ENCODE assay signal across 2 cellular contexts in the genomic region with DNA sequence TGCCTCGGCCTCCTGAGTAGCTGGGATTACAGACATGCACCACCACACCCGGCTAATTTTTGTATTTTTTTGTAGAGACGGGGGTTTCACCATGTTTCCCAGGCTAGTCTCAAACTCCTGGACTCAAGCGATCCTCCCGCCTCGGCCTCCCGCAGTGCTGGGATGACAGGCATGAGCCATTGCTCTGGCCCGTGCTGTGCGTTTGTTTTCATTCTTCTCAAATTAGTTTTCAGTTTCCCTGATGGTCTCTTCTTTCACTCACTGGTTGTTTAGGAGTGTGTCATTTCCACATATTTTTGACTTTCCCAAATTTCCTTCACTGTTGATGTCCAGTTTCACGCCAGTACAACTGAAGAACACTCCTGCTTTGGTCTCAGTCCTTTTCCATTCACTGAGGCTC.
A peak's percentile ranks its signal among the peaks of the same experiment; 100 is the strongest.
TF ChIP-seq lines count a peak whose summit lies in the region.

No MANE protein-coding gene starts in this region.

TF ChIP-seq in IMR-90, 13 proteins besides CTCF, POLR2A, EP300 and RAD21:
- TF ChIP-seq BHLHE40 (IDR thresholded peaks at IDR 0.05; ENCODE audit: low read depth, low read length) (peak; percentile 42; the same call in 1 of the 2 replicates), SMC3 (IDR thresholded peaks at IDR 0.05; ENCODE audit: low read depth, low read length) (no peak)

TF ChIP-seq in WTC11, 78 proteins besides CTCF, POLR2A, EP300 and RAD21:
- TF ChIP-seq JAZF1 (CRISPR knock-in tag; IDR thresholded peaks at IDR 0.05) (no peak), ZNF416 (CRISPR knock-in tag; IDR thresholded peaks at IDR 0.05) (no peak), ZNF396 (CRISPR knock-in tag; IDR thresholded peaks at IDR 0.05; ENCODE audit: borderline replicate concordance) (no peak), NR2C2 (CRISPR knock-in tag; IDR thresholded peaks at IDR 0.05) (no peak), SOX15 (CRISPR knock-in tag; IDR thresholded peaks at IDR 0.05) (no peak), NR3C1 (CRISPR knock-in tag; conservative IDR thresholded peaks at IDR 0.05; ENCODE audit: low read depth) (no peak), CBFB (CRISPR knock-in tag; IDR thresholded peaks at IDR 0.05; ENCODE audit: low read depth) (no peak), ATF1 (CRISPR knock-in tag; IDR thresholded peaks at IDR 0.05) (no peak)
- TF ChIP-seq, protein P1, sequence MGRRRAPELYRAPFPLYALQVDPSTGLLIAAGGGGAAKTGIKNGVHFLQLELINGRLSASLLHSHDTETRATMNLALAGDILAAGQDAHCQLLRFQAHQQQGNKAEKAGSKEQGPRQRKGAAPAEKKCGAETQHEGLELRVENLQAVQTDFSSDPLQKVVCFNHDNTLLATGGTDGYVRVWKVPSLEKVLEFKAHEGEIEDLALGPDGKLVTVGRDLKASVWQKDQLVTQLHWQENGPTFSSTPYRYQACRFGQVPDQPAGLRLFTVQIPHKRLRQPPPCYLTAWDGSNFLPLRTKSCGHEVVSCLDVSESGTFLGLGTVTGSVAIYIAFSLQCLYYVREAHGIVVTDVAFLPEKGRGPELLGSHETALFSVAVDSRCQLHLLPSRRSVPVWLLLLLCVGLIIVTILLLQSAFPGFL (CRISPR knock-in tag; IDR thresholded peaks at IDR 0.05; ENCODE audit: borderline replicate concordance), result no peak
- TF ChIP-seq, protein P2, sequence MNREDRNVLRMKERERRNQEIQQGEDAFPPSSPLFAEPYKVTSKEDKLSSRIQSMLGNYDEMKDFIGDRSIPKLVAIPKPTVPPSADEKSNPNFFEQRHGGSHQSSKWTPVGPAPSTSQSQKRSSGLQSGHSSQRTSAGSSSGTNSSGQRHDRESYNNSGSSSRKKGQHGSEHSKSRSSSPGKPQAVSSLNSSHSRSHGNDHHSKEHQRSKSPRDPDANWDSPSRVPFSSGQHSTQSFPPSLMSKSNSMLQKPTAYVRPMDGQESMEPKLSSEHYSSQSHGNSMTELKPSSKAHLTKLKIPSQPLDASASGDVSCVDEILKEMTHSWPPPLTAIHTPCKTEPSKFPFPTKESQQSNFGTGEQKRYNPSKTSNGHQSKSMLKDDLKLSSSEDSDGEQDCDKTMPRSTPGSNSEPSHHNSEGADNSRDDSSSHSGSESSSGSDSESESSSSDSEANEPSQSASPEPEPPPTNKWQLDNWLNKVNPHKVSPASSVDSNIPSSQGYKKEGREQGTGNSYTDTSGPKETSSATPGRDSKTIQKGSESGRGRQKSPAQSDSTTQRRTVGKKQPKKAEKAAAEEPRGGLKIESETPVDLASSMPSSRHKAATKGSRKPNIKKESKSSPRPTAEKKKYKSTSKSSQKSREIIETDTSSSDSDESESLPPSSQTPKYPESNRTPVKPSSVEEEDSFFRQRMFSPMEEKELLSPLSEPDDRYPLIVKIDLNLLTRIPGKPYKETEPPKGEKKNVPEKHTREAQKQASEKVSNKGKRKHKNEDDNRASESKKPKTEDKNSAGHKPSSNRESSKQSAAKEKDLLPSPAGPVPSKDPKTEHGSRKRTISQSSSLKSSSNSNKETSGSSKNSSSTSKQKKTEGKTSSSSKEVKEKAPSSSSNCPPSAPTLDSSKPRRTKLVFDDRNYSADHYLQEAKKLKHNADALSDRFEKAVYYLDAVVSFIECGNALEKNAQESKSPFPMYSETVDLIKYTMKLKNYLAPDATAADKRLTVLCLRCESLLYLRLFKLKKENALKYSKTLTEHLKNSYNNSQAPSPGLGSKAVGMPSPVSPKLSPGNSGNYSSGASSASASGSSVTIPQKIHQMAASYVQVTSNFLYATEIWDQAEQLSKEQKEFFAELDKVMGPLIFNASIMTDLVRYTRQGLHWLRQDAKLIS (CRISPR knock-in tag; IDR thresholded peaks at IDR 0.05; ENCODE audit: borderline replicate concordance), result no peak
